ENCODE assay signal across 16 cellular contexts in the genomic region with DNA sequence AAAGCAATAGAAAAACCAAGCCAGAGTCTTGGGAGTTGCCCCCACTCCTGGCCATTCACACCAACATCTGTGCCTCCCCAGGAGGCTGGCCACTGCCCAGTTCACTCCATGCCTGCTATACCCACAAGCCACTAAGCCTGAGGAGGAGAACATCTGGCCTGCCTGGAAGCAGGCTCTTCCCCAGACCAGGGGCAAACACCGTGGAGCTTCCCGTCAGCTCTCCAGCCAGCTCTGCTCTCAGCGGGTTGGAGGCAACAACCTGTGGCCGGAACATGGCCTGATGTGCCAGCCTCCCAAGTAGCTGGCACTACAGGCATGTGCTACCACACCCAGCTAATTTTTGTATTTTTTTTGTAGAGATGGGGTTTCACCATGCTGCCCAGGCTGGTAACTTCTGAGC. TPM values are rescaled to one million over a fixed set of nuclear protein-coding genes. Genes with fewer than 3 reads are reported as not detected.
DNase-seq lines count a peak whose midpoint lies in the region; ATAC-seq and TF ChIP-seq lines count a peak whose summit lies in the region.
"Had no signal": no experiment of that assay in that cellular context is flagged by ENCODE, and none has a peak within 500 bp of the region (broad histone marks: within the 10 kb centered on the region; RNA-seq: fewer than 3 reads in every experiment).

No MANE protein-coding gene starts in this region.

- TF ChIP-seq CTCF in HCT116 (IDR thresholded peaks at IDR 0.05 in 2 of 3, conservative IDR thresholded peaks at IDR 0.05 in 1 of 3; ENCODE audit: borderline replicate concordance in 1 of 3, insufficient read depth in 1 of 3, low read depth in 2 of 3, low read length in 2 of 3) (no peak), Panc1 (IDR thresholded peaks at IDR 0.05) (no peak), coronary artery (IDR thresholded peaks at IDR 0.05) (no peak)

- BruUV-seq in HCT116 (replicated peaks; lab: Mats Ljungman, UMichigan) (no TSS peak), Panc1 (replicated peaks; lab: Mats Ljungman, UMichigan) (no TSS peak)

- H2AFZ ChIP-seq in HCT116 (ENCODE audit: low read depth, low read length, poor library complexity, severe bottlenecking): no peak overlapping the region
- H2AFZ ChIP-seq: GM23248 had no signal

- CTCF ChIA-PET in activated CD8-positive, alpha-beta memory T cell treated with anti-CD3 and anti-CD28 coated beads, Interleukin-2, amount 10 ng/mL, durations not matched to agents 7 days and 5 days (lab: Charles Lee): interaction anchor here (1.0 kb wide), 1 partner anchor 380 kb away, joined by 3 read pairs; no protein-coding TSS in a partner anchor
- CTCF ChIA-PET in HCT116 (lab: Charles Lee): no interaction called here
- CTCF ChIA-PET in Panc1 (lab: Charles Lee): no interaction called here

- intact Hi-C loops in HCT116 (cut with micrococcal nuclease) (no loop called here), Panc1 (cut with micrococcal nuclease; ENCODE audit: unreplicated experiment) (no loop called here)

- TF ChIP-seq POLR2A in HCT116 (IDR thresholded peaks at IDR 0.05; ENCODE audit: borderline replicate concordance, extremely low read depth, insufficient read depth, insufficient read length): no peak

- no peaks in the 10 kb centered on the region for H3K27me3 Mint-ChIP-seq in activated CD8-positive, alpha-beta memory T cell treated with anti-CD3 and anti-CD28 coated beads, Interleukin-2, amount 10 ng/mL, durations not matched to agents 7 days and 5 days
- H3K27me3 Mint-ChIP-seq: B cell had no signal

- no peaks in the 10 kb centered on the region; the same call in 1 of the 2 replicates for H3K27me3 ChIP-seq in HCT116 (ENCODE audit: insufficient read depth, low read length)
- no peaks in the 10 kb centered on the region for H3K27me3 ChIP-seq in Panc1 (ENCODE audit: control insufficient read depth, insufficient read depth, low read length)
- H3K27me3 ChIP-seq: BLaER1 treated with 17β-estradiol and CSF1 and Interleukin-3, amounts not matched to agents 10 nM and 100 nM had no signal

- H3K36me3 Mint-ChIP-seq in activated CD8-positive, alpha-beta memory T cell treated with anti-CD3 and anti-CD28 coated beads, Interleukin-2, amount 10 ng/mL, durations not matched to agents 7 days and 5 days: no peaks in the 10 kb centered on the region
- H3K36me3 Mint-ChIP-seq: CD8-positive, alpha-beta T cell had no signal

- no peaks in the 10 kb centered on the region for H3K9me2 ChIP-seq in HCT116 (ENCODE audit: insufficient read depth)

- no peaks in the 10 kb centered on the region for H3K79me2 ChIP-seq in HCT116 (ENCODE audit: insufficient read depth, low read length)

- H3K27ac ChIP-seq in HCT116 (ENCODE audit: low read depth, low read length): no peak overlapping the region
- H3K27ac ChIP-seq in Panc1 (ENCODE audit: low read length): no peak overlapping the region
- H3K27ac ChIP-seq in coronary artery: no peak overlapping the region
- H3K27ac ChIP-seq: BLaER1 treated with 17β-estradiol and CSF1 and Interleukin-3, amounts not matched to agents 10 nM and 100 nM; GM23248 had no signal

- no peaks in the 10 kb centered on the region for H3K36me3 ChIP-seq in HCT116 (ENCODE audit: control insufficient read depth in 1 of 2, insufficient read depth in 2 of 2, low read length in 2 of 2)
- H3K36me3 ChIP-seq in Panc1 (ENCODE audit: control insufficient read depth, insufficient read depth, low read length): no peaks in the 10 kb centered on the region
- H3K36me3 ChIP-seq: BLaER1 treated with 17β-estradiol and CSF1 and Interleukin-3, amounts not matched to agents 10 nM and 100 nM; HAP-1 had no signal

- H3K4me3 Mint-ChIP-seq in activated CD8-positive, alpha-beta memory T cell treated with anti-CD3 and anti-CD28 coated beads, Interleukin-2, amount 10 ng/mL, durations not matched to agents 7 days and 5 days: no peak overlapping the region
- H3K4me3 Mint-ChIP-seq: B cell; CD8-positive, alpha-beta T cell had no signal

- no peak for TF ChIP-seq RAD21 in HCT116 (IDR thresholded peaks at IDR 0.05; ENCODE audit: low read depth)

- H3K4me2 ChIP-seq in HCT116 (ENCODE audit: low read length): no peak overlapping the region
- H3K4me2 ChIP-seq: BLaER1 treated with 17β-estradiol and CSF1 and Interleukin-3, amounts not matched to agents 10 nM and 100 nM had no signal

- H3K9me3 Mint-ChIP-seq in activated CD8-positive, alpha-beta memory T cell treated with anti-CD3 and anti-CD28 coated beads, Interleukin-2, amount 10 ng/mL, durations not matched to agents 7 days and 5 days (ENCODE audit: low read depth): no peaks in the 10 kb centered on the region

- no peak overlapping the region for H3K9ac ChIP-seq in HCT116 (ENCODE audit: low read length)
- H3K9ac ChIP-seq: BLaER1 treated with 17β-estradiol and CSF1 and Interleukin-3, amounts not matched to agents 10 nM and 100 nM; GM23248 had no signal

- H3K27ac Mint-ChIP-seq in activated CD8-positive, alpha-beta memory T cell treated with anti-CD3 and anti-CD28 coated beads, Interleukin-2, amount 10 ng/mL, durations not matched to agents 7 days and 5 days: no peak overlapping the region
- H3K27ac Mint-ChIP-seq: B cell; CD8-positive, alpha-beta T cell had no signal

- H3K9me3 ChIP-seq in HCT116 (ENCODE audit: control insufficient read depth in 1 of 2, insufficient read depth in 1 of 2, low read depth in 1 of 2, low read length in 2 of 2): peaks cover 0 to 3% of the 10 kb centered on the region in 2 experiments; a peak in 2 of 4 replicates
- H3K9me3 ChIP-seq in Panc1 (ENCODE audit: control insufficient read depth, insufficient read depth, low read depth, low read length): no peaks in the 10 kb centered on the region
- H3K9me3 ChIP-seq: HAP-1 had no signal

- RAD21 ChIA-PET in HCT116 (lab: Charles Lee; ENCODE audit: low non-redundant PET in 1 of 2, low total read pairs in 2 of 2, uncharacterized antibody in 2 of 2, unreplicated experiment in 2 of 2): no interaction called here

- POLR2A ChIA-PET in HCT116 (lab: Charles Lee) (no interaction called here), Panc1 (lab: Charles Lee) (no interaction called here)

- no peak for DNase-seq in activated CD8-positive, alpha-beta memory T cell treated with anti-CD3 and anti-CD28 coated beads, Interleukin-2, amount 10 ng/mL, durations not matched to agents 7 days and 5 days
- DNase-seq in activated CD8-positive, alpha-beta memory T cell treated with anti-CD3 and anti-CD28 coated beads for 24 hours: no peak
- DNase-seq in HCT116 (ENCODE audit: low read depth, low spot score) (no peak), Panc1 (ENCODE audit: low read depth, low spot score) (no peak), coronary artery (ENCODE audit: low spot score) (peak; percentile 7)
- DNase-seq: 8988T; Calu3; CD8-positive, alpha-beta T cell; GDM1; GM23248; IMR-90 had no signal

- peak; percentile 16 for ATAC-seq in activated CD8-positive, alpha-beta memory T cell treated with anti-CD3 and anti-CD28 coated beads, Interleukin-2, amount 10 ng/mL, durations not matched to agents 7 days and 5 days
- ATAC-seq in HCT116: peak; percentile 25; the same call in 1 of the 2 replicates
- 0 out of 2 replicates have a peak, but pooled peaks have one; percentile 11 for ATAC-seq in Panc1
- ATAC-seq in HG02588 (IDR thresholded peaks at IDR 0.05; ENCODE audit: unreplicated experiment): no peak
- no peak for ATAC-seq in HG03159 (IDR thresholded peaks at IDR 0.05; ENCODE audit: unreplicated experiment)
- ATAC-seq: CD8-positive, alpha-beta T cell had no signal

- H3K4me3 ChIP-seq in HCT116 (replicated peaks in 1 of 2; ENCODE audit: low read depth in 1 of 2, low read length in 2 of 2) (no peak overlapping the region), Panc1 (ENCODE audit: low read depth in 2 of 2, low read length in 2 of 2) (no peak overlapping the region), coronary artery (no peak overlapping the region)
- H3K4me3 ChIP-seq: BLaER1 treated with 17β-estradiol and CSF1 and Interleukin-3, amounts not matched to agents 10 nM and 100 nM; GM23248; HAP-1 had no signal

- no peaks in the 10 kb centered on the region for H4K20me1 ChIP-seq in HCT116 (ENCODE audit: insufficient read depth)
- H4K20me1 ChIP-seq: BLaER1 treated with 17β-estradiol and CSF1 and Interleukin-3, amounts not matched to agents 10 nM and 100 nM had no signal

- in situ Hi-C loops in Panc1 (cut with HindIII; ENCODE audit: low pct_unique_long_range_greater_than_20kb, low sequenced_read_pairs): no loop called here

- no peaks in the 10 kb centered on the region for H3K4me1 ChIP-seq in HCT116 (ENCODE audit: control insufficient read depth in 1 of 2, insufficient read depth in 2 of 2, low read length in 2 of 2)
- no peaks in the 10 kb centered on the region for H3K4me1 ChIP-seq in Panc1 (ENCODE audit: control insufficient read depth, insufficient read depth, low read length)
- H3K4me1 ChIP-seq: BLaER1 treated with 17β-estradiol and CSF1 and Interleukin-3, amounts not matched to agents 10 nM and 100 nM; HAP-1 had no signal

- H3K4me1 Mint-ChIP-seq in activated CD8-positive, alpha-beta memory T cell treated with anti-CD3 and anti-CD28 coated beads, Interleukin-2, amount 10 ng/mL, durations not matched to agents 7 days and 5 days: no peaks in the 10 kb centered on the region
- H3K4me1 Mint-ChIP-seq: B cell had no signal

TF ChIP-seq in HCT116, 20 proteins besides CTCF, POLR2A, EP300 and RAD21 (continues in another document):
- TF ChIP-seq SP1 (IDR thresholded peaks at IDR 0.05; ENCODE audit: low read depth): no peak
- TF ChIP-seq POLR2AphosphoS5 (IDR thresholded peaks at IDR 0.05; ENCODE audit: low read depth, low read length): no peak
- TF ChIP-seq JUND (IDR thresholded peaks at IDR 0.05): no peak
- TF ChIP-seq YY1 (IDR thresholded peaks at IDR 0.05; ENCODE audit: extremely low read depth, insufficient replicate concordance, low read depth, low read length): no peak
- no peak for TF ChIP-seq EGR1 (IDR thresholded peaks at IDR 0.05; ENCODE audit: low read depth)
- TF ChIP-seq, protein P1, sequence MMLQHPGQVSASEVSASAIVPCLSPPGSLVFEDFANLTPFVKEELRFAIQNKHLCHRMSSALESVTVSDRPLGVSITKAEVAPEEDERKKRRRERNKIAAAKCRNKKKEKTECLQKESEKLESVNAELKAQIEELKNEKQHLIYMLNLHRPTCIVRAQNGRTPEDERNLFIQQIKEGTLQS (IDR thresholded peaks at IDR 0.05): no peak
- no peak for TF ChIP-seq EZH2 (IDR thresholded peaks at IDR 0.05)
- TF ChIP-seq, protein P2, sequence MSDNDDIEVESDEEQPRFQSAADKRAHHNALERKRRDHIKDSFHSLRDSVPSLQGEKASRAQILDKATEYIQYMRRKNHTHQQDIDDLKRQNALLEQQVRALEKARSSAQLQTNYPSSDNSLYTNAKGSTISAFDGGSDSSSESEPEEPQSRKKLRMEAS (IDR thresholded peaks at IDR 0.05): no peak
- TF ChIP-seq CEBPB (IDR thresholded peaks at IDR 0.05; ENCODE audit: low read depth): no peak
- TF ChIP-seq ELF1 (IDR thresholded peaks at IDR 0.05; ENCODE audit: borderline replicate concordance, low read depth): no peak
- no peak for TF ChIP-seq EZH2phosphoT487 (IDR thresholded peaks at IDR 0.05; ENCODE audit: borderline replicate concordance)

RNA-seq across cellular contexts. Expression of a gene that starts 9.1 kb away (rescaled TPM):
- 1 to 10 TPM; 3.2 to 5.7 TPM for total RNA-seq in activated CD8-positive, alpha-beta memory T cell treated with anti-CD3 and anti-CD28 coated beads, Interleukin-2, amount 10 ng/mL, durations not matched to agents 7 days and 5 days
- total RNA-seq in HCT116 (2021; ENCODE audit: unreplicated experiment) (2.1 TPM), Panc1 (2021; ENCODE audit: unreplicated experiment) (1.1 TPM)
- polyA plus RNA-seq in HCT116 (2012): 3.7 and 4.2 TPM in 2 replicates
- polyA plus RNA-seq in Panc1 (2012; ENCODE audit: insufficient read length): 2.5 TPM
- total RNA-seq: GM23248, IMR-90 had no signal

Comparison
In these comparisons a context has a peak if more than half of its experiments do, and no peak if none do; other contexts are left out.
1. ATAC-seq: peak in activated CD8-positive, alpha-beta memory T cell treated with anti-CD3 and anti-CD28 coated beads, Interleukin-2, amount 10 ng/mL, durations not matched to agents 7 days and 5 days (single experiment), HCT116 (single experiment) and Panc1 (single experiment); none in HG02588 (single experiment) and HG03159 (single experiment).